Comparison of ENCODE assay signal across 1 cellular context in the genomic region with DNA sequence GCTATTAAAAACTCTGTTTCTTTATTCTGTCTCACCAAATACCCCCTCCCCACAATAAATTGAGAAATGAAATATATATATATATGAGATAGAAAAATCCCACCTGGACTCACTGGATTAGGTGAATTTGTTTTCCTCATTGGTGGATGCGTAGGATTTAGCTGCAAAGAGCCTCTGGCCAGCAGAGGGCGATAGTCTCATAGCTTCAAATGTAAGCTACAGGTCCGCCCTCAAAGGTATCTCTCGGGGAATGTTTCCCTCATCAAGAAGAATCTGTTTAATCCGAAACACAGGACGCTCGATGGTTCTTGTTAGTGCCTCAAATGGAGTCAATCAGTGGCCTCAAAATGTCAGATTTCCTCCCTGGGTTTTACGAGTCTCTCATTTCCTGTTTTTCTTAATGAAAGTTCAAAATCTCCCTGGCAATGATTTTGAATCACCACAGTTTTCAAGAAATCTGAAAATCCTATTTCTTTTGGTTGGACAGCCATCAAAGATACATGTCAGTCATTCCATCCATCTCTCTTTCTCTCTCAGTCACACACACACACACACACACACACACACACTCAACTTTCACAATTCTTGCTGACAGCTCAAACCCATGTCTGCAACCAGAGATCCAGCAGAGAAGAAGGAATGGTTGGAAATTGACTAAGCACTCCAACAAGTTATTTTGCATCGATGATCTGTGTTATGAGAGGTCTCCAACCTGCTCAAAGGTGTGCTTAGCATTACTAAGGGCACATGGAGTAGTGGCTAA.
TF ChIP-seq lines count a peak whose summit lies in the region.

No MANE protein-coding gene starts in this region.

TF ChIP-seq in HEK293, 187 proteins besides CTCF, POLR2A, EP300 and RAD21 (continued from another document):
- TF ChIP-seq, protein P1, sequence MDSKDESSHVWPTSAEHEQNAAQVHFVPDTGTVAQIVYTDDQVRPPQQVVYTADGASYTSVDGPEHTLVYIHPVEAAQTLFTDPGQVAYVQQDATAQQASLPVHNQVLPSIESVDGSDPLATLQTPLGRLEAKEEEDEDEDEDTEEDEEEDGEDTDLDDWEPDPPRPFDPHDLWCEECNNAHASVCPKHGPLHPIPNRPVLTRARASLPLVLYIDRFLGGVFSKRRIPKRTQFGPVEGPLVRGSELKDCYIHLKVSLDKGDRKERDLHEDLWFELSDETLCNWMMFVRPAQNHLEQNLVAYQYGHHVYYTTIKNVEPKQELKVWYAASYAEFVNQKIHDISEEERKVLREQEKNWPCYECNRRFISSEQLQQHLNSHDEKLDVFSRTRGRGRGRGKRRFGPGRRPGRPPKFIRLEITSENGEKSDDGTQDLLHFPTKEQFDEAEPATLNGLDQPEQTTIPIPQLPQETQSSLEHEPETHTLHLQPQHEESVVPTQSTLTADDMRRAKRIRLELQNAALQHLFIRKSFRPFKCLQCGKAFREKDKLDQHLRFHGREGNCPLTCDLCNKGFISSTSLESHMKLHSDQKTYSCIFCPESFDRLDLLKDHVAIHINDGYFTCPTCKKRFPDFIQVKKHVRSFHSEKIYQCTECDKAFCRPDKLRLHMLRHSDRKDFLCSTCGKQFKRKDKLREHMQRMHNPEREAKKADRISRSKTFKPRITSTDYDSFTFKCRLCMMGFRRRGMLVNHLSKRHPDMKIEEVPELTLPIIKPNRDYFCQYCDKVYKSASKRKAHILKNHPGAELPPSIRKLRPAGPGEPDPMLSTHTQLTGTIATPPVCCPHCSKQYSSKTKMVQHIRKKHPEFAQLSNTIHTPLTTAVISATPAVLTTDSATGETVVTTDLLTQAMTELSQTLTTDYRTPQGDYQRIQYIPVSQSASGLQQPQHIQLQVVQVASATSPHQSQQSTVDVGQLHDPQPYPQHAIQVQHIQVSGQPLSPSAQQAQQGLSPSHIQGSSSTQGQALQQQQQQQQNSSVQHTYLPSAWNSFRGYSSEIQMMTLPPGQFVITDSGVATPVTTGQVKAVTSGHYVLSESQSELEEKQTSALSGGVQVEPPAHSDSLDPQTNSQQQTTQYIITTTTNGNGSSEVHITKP (tag by site-specific recombination; IDR thresholded peaks at IDR 0.05): no peak
- 0 out of 2 replicates have a peak, but pooled peaks have one; percentile 15 for TF ChIP-seq GFI1B (tag by site-specific recombination; IDR thresholded peaks at IDR 0.05)
- TF ChIP-seq ZNF658 (tag by site-specific recombination; IDR thresholded peaks at IDR 0.05): no peak
- TF ChIP-seq, protein P2, sequence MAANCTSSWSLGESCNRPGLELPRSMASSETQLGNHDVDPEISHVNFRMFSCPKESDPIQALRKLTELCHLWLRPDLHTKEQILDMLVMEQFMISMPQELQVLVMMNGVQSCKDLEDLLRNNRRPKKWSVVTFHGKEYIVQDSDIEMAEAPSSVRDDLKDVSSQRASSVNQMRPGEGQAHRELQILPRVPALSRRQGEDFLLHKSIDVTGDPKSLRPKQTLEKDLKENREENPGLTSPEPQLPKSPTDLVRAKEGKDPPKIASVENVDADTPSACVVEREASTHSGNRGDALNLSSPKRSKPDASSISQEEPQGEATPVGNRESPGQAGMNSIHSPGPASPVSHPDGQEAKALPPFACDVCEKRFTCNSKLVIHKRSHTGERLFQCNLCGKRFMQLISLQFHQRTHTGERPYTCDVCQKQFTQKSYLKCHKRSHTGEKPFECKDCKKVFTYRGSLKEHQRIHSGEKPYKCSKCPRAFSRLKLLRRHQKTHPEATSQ (tag by site-specific recombination; IDR thresholded peaks at IDR 0.05): no peak
- no peak for TF ChIP-seq ZNF132 (tag by site-specific recombination; IDR thresholded peaks at IDR 0.05; ENCODE audit: borderline replicate concordance)
- TF ChIP-seq ZNF530 (tag by site-specific recombination; IDR thresholded peaks at IDR 0.05; ENCODE audit: low read depth): no peak
- no peak for TF ChIP-seq ZNF140 (tag by site-specific recombination; IDR thresholded peaks at IDR 0.05)
- no peak for TF ChIP-seq ZNF776 (tag by site-specific recombination; IDR thresholded peaks at IDR 0.05; ENCODE audit: borderline replicate concordance)
- peak; percentile 72 for TF ChIP-seq ZNF654 (tag by site-specific recombination; IDR thresholded peaks at IDR 0.05; ENCODE audit: low read depth)
- TF ChIP-seq ZFHX2 (tag by site-specific recombination; conservative IDR thresholded peaks at IDR 0.05): no peak
- TF ChIP-seq ZNF202 (tag by site-specific recombination; IDR thresholded peaks at IDR 0.05; ENCODE audit: borderline replicate concordance): no peak
- TF ChIP-seq HOXC10 (CRISPR knock-in tag; IDR thresholded peaks at IDR 0.05): no peak
- TF ChIP-seq KLF10 (tag by site-specific recombination; IDR thresholded peaks at IDR 0.05): no peak
- TF ChIP-seq BCL11A (tag by site-specific recombination; IDR thresholded peaks at IDR 0.05; ENCODE audit: low read depth): no peak
- no peak for TF ChIP-seq ZNF350 (tag by site-specific recombination; IDR thresholded peaks at IDR 0.05)
- no peak for TF ChIP-seq ZNF133 (tag by site-specific recombination; IDR thresholded peaks at IDR 0.05)
- TF ChIP-seq ZNF311 (tag by site-specific recombination; IDR thresholded peaks at IDR 0.05; ENCODE audit: borderline replicate concordance): no peak
- TF ChIP-seq, protein P3, sequence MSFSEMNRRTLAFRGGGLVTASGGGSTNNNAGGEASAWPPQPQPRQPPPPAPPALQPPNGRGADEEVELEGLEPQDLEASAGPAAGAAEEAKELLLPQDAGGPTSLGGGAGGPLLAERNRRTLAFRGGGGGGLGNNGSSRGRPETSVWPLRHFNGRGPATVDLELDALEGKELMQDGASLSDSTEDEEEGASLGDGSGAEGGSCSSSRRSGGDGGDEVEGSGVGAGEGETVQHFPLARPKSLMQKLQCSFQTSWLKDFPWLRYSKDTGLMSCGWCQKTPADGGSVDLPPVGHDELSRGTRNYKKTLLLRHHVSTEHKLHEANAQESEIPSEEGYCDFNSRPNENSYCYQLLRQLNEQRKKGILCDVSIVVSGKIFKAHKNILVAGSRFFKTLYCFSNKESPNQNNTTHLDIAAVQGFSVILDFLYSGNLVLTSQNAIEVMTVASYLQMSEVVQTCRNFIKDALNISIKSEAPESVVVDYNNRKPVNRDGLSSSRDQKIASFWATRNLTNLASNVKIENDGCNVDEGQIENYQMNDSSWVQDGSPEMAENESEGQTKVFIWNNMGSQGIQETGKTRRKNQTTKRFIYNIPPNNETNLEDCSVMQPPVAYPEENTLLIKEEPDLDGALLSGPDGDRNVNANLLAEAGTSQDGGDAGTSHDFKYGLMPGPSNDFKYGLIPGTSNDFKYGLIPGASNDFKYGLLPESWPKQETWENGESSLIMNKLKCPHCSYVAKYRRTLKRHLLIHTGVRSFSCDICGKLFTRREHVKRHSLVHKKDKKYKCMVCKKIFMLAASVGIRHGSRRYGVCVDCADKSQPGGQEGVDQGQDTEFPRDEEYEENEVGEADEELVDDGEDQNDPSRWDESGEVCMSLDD (tag by site-specific recombination; IDR thresholded peaks at IDR 0.05): no peak
- TF ChIP-seq ZFP3 (tag by site-specific recombination; IDR thresholded peaks at IDR 0.05; ENCODE audit: low read depth): no peak
- no peak for TF ChIP-seq ZNF785 (tag by site-specific recombination; IDR thresholded peaks at IDR 0.05)
- peak; percentile 95 for TF ChIP-seq SCRT2 (tag by site-specific recombination; IDR thresholded peaks at IDR 0.05)
- TF ChIP-seq HOXD13 (CRISPR knock-in tag; IDR thresholded peaks at IDR 0.05; ENCODE audit: borderline replicate concordance): no peak
- no peak for TF ChIP-seq ZNF623 (tag by site-specific recombination; IDR thresholded peaks at IDR 0.05)
- no peak for TF ChIP-seq ZNF155 (tag by site-specific recombination; IDR thresholded peaks at IDR 0.05)
- TF ChIP-seq, protein P4, sequence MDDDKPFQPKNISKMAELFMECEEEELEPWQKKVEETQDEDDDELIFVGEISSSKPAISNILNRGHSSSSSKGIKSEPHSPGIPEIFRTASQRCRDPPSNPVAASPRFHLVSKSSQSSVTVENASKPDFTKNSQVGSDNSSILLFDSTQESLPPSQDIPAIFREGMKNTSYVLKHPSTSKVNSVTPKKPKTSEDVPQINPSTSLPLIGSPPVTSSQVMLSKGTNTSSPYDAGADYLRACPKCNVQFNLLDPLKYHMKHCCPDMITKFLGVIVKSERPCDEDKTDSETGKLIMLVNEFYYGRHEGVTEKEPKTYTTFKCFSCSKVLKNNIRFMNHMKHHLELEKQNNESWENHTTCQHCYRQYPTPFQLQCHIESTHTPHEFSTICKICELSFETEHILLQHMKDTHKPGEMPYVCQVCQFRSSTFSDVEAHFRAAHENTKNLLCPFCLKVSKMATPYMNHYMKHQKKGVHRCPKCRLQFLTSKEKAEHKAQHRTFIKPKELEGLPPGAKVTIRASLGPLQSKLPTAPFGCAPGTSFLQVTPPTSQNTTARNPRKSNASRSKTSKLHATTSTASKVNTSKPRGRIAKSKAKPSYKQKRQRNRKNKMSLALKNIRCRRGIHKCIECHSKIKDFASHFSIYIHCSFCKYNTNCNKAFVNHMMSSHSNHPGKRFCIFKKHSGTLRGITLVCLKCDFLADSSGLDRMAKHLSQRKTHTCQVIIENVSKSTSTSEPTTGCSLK (tag by site-specific recombination; IDR thresholded peaks at IDR 0.05): no peak
- no peak for TF ChIP-seq KLF8 (tag by site-specific recombination; IDR thresholded peaks at IDR 0.05)
- no peak for TF ChIP-seq ZNF239 (tag by site-specific recombination; IDR thresholded peaks at IDR 0.05)
- TF ChIP-seq ZNF121 (tag by site-specific recombination; IDR thresholded peaks at IDR 0.05): no peak
- TF ChIP-seq SP2 (tag by site-specific recombination; IDR thresholded peaks at IDR 0.05): no peak
- no peak for TF ChIP-seq ZNF48 (tag by site-specific recombination; IDR thresholded peaks at IDR 0.05)
- 0 out of 2 replicates have a peak, but pooled peaks have one; percentile 40 for TF ChIP-seq ZNF660 (tag by site-specific recombination; IDR thresholded peaks at IDR 0.05)
- TF ChIP-seq ZNF211 (tag by site-specific recombination; IDR thresholded peaks at IDR 0.05; ENCODE audit: low read depth): no peak
- peak; percentile 53; the same call in 1 of the 2 replicates for TF ChIP-seq ZBTB17 (tag by site-specific recombination; IDR thresholded peaks at IDR 0.05)
- TF ChIP-seq, protein P5, sequence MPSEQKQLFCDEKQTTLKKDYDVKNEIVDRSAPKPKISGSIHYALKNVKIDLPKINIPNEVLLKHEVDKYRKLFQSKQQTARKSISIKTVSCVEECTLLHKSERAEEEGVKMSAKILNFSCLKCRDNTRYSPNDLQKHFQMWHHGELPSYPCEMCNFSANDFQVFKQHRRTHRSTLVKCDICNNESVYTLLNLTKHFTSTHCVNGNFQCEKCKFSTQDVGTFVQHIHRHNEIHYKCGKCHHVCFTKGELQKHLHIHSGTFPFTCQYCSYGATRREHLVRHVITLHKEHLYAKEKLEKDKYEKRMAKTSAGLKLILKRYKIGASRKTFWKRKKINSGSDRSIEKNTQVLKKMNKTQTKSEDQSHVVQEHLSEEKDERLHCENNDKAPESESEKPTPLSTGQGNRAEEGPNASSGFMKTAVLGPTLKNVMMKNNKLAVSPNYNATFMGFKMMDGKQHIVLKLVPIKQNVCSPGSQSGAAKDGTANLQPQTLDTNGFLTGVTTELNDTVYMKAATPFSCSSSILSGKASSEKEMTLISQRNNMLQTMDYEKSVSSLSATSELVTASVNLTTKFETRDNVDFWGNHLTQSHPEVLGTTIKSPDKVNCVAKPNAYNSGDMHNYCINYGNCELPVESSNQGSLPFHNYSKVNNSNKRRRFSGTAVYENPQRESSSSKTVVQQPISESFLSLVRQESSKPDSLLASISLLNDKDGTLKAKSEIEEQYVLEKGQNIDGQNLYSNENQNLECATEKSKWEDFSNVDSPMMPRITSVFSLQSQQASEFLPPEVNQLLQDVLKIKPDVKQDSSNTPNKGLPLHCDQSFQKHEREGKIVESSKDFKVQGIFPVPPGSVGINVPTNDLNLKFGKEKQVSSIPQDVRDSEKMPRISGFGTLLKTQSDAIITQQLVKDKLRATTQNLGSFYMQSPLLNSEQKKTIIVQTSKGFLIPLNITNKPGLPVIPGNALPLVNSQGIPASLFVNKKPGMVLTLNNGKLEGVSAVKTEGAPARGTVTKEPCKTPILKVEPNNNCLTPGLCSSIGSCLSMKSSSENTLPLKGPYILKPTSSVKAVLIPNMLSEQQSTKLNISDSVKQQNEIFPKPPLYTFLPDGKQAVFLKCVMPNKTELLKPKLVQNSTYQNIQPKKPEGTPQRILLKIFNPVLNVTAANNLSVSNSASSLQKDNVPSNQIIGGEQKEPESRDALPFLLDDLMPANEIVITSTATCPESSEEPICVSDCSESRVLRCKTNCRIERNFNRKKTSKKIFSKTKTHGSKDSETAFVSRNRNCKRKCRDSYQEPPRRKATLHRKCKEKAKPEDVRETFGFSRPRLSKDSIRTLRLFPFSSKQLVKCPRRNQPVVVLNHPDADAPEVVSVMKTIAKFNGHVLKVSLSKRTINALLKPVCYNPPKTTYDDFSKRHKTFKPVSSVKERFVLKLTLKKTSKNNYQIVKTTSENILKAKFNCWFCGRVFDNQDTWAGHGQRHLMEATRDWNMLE (tag by site-specific recombination; conservative IDR thresholded peaks at IDR 0.05; ENCODE audit: low read depth): no peak
- no peak for TF ChIP-seq ZNF175 (tag by site-specific recombination; IDR thresholded peaks at IDR 0.05)
- TF ChIP-seq ZFP69B (tag by site-specific recombination; IDR thresholded peaks at IDR 0.05): no peak
- TF ChIP-seq ZNF2 (tag by site-specific recombination; IDR thresholded peaks at IDR 0.05): no peak
- TF ChIP-seq GLIS1 (tag by site-specific recombination; IDR thresholded peaks at IDR 0.05): no peak
- TF ChIP-seq ZFP41 (tag by site-specific recombination; IDR thresholded peaks at IDR 0.05; ENCODE audit: borderline replicate concordance): no peak
- TF ChIP-seq, protein P6, sequence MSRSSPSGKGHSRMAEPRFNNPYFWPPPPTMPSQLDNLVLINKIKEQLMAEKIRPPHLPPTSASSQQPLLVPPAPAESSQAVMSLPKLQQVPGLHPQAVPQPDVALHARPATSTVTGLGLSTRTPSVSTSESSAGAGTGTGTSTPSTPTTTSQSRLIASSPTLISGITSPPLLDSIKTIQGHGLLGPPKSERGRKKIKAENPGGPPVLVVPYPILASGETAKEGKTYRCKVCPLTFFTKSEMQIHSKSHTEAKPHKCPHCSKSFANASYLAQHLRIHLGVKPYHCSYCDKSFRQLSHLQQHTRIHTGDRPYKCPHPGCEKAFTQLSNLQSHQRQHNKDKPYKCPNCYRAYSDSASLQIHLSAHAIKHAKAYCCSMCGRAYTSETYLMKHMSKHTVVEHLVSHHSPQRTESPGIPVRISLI (tag by site-specific recombination; IDR thresholded peaks at IDR 0.05): no peak
- no peak for TF ChIP-seq ZNF404 (tag by site-specific recombination; IDR thresholded peaks at IDR 0.05)
- TF ChIP-seq ZNF624 (tag by site-specific recombination; IDR thresholded peaks at IDR 0.05): no peak
